18 cellular contexts compared by ENCODE assay signal in genomic region chr10:60706146-60706545, GRCh38.
DNase-seq lines count a peak whose midpoint lies in the region; ATAC-seq, FAIRE-seq and TF ChIP-seq lines count a peak whose summit lies in the region.
"Had no signal": no experiment of that assay in that cellular context is flagged by ENCODE, and none has a peak within 500 bp of the region (broad histone marks: within the 10 kb centered on the region; RNA-seq: fewer than 3 reads in every experiment).

No MANE protein-coding gene starts in this region.

- no peaks in the 10 kb centered on the region for H3K27me3 Mint-ChIP-seq in endothelial cell (ENCODE audit: unreplicated experiment)

- H3K4me3 ChIP-seq in HepG2 (replicated peaks in 1 of 3; ENCODE audit: insufficient read depth in 1 of 3, low read depth in 2 of 3, low read length in 3 of 3) (no peak overlapping the region), right lobe of liver (no peak overlapping the region)
- no peak overlapping the region for H3K4me3 ChIP-seq in effector memory CD4-positive, alpha-beta T cell (ENCODE audit: insufficient read depth, low read depth, low read length, poor library complexity, severe bottlenecking)

- H3K9ac ChIP-seq in HepG2 (ENCODE audit: insufficient read depth, low read depth, low read length): no peak overlapping the region

- no peaks in the 10 kb centered on the region for H4K20me1 ChIP-seq in HepG2 (ENCODE audit: insufficient read depth, low read length)

- no peaks in the 10 kb centered on the region for H3K36me3 Mint-ChIP-seq in endothelial cell (ENCODE audit: low read depth, unreplicated experiment)

- TF ChIP-seq CTCF in HepG2 (CRISPR knock-in tag; IDR thresholded peaks at IDR 0.05) (no peak), right lobe of liver (IDR thresholded peaks at IDR 0.05) (no peak), endothelial cell (IDR thresholded peaks at IDR 0.05; ENCODE audit: unreplicated experiment) (no peak)

- POLR2A ChIA-PET in HepG2 (lab: Yijun Ruan, JAX): no interaction called here

- no peak for TF ChIP-seq EP300 in HepG2 (IDR thresholded peaks at IDR 0.05; ENCODE audit: low read depth in 2 of 2, low read length in 2 of 2)
- TF ChIP-seq EP300 in HepG2 (CRISPR knock-in tag; IDR thresholded peaks at IDR 0.05; ENCODE audit: borderline replicate concordance): no peak

- no peaks in the 10 kb centered on the region for H3K79me2 ChIP-seq in HepG2 (ENCODE audit: insufficient read depth, low read length)

- WGBS in HepG2 (ENCODE audit: low lambda C conversion rate): 40% methylated on average over 1 of the region's 1 CpG
- 56% methylated on average over 1 of the region's 1 CpG for WGBS in right lobe of liver (ENCODE audit: insufficient coverage, low coverage, low lambda C conversion rate, missing lambda C conversion rate)

- no peak overlapping the region for H3K4me3 Mint-ChIP-seq in endothelial cell (ENCODE audit: unreplicated experiment)
- H3K4me3 Mint-ChIP-seq: B cell; CD8-positive, alpha-beta memory T cell; HFFc6 had no signal

- H3K4me1 ChIP-seq in HepG2 (ENCODE audit: insufficient read depth, low read length) (peaks cover 48% of the 10 kb centered on the region), right lobe of liver (no peaks in the 10 kb centered on the region)
- peaks cover 12% of the 10 kb centered on the region for H3K4me1 ChIP-seq in effector memory CD4-positive, alpha-beta T cell (ENCODE audit: control insufficient read depth, insufficient read depth, low read length, poor library complexity, severe bottlenecking)

- no peaks in the 10 kb centered on the region for H3K36me3 ChIP-seq in HepG2 (replicated peaks in 1 of 2; ENCODE audit: control insufficient read depth in 1 of 2, insufficient read depth in 2 of 2, low read length in 2 of 2)
- H3K36me3 ChIP-seq in right lobe of liver: no peaks in the 10 kb centered on the region
- no peaks in the 10 kb centered on the region for H3K36me3 ChIP-seq in effector memory CD4-positive, alpha-beta T cell (ENCODE audit: control insufficient read depth, insufficient read depth, low read length)

- peaks cover 4% of the 10 kb centered on the region for H3K4me1 Mint-ChIP-seq in endothelial cell (ENCODE audit: unreplicated experiment)

- BruUV-seq in HepG2 (replicated peaks; lab: Mats Ljungman, UMichigan): no TSS peak

- intact Hi-C loops in HepG2 (cut with micrococcal nuclease; ENCODE audit: unreplicated experiment) (no loop called here), right lobe of liver (cut with DNase I) (no loop called here)

- DNase-seq in HepG2 (ENCODE audit: low spot score): peak; percentile 14
- no peak for DNase-seq in right lobe of liver
- peak; percentile 61 for DNase-seq in NCI-H226
- DNase-seq in amniotic epithelial cell (ENCODE audit: low read depth): peak; percentile 26
- DNase-seq in effector memory CD4-positive, alpha-beta T cell: no peak
- DNase-seq in endothelial cell (ENCODE audit: low spot score): no peak
- DNase-seq: 8988T; CD8-positive, alpha-beta memory T cell; DMS53; GF-D8; HCEC 1CT; HFFc6; IMR-90 had no signal

- CTCF ChIA-PET in HepG2 (lab: Yijun Ruan, JAX; ENCODE audit: low intra/inter-chr PET ratio, low total read pairs): no interaction called here

- H3K27ac ChIP-seq in HepG2 (ENCODE audit: extremely low read length, insufficient read depth, low read length) (no peak overlapping the region), right lobe of liver (no peak overlapping the region)
- H3K27ac ChIP-seq in effector memory CD4-positive, alpha-beta T cell (ENCODE audit: insufficient read depth, low read length, poor library complexity, severe bottlenecking): no peak overlapping the region
- H3K27ac ChIP-seq: C4-2B had no signal

- no peak overlapping the region for H3K4me2 ChIP-seq in HepG2 (ENCODE audit: low read depth, low read length)

- H2AFZ ChIP-seq in HepG2 (ENCODE audit: low read length): no peak overlapping the region

- in situ Hi-C loops in HepG2 (cut with HindIII; ENCODE audit: extremely low pct_ligation_motif_present, low pct_unique_long_range_greater_than_20kb): no loop called here

- ATAC-seq in HepG2 (no peak), right lobe of liver (no peak), GM19328 (IDR thresholded peaks at IDR 0.05; ENCODE audit: unreplicated experiment) (no peak)

- H3K9me3 ChIP-seq in HepG2 (ENCODE audit: low read length): 0 out of 2 replicates have a peak, but pooled peaks cover 6% of the 10 kb centered on the region
- no peaks in the 10 kb centered on the region for H3K9me3 ChIP-seq in right lobe of liver
- H3K9me3 ChIP-seq in effector memory CD4-positive, alpha-beta T cell (ENCODE audit: control insufficient read depth, low read length): no peaks in the 10 kb centered on the region

- H3K27me3 ChIP-seq in HepG2 (ENCODE audit: control insufficient read depth in 1 of 2, insufficient read depth in 2 of 2, low read length in 2 of 2) (no peaks in the 10 kb centered on the region), right lobe of liver (no peaks in the 10 kb centered on the region)
- H3K27me3 ChIP-seq in effector memory CD4-positive, alpha-beta T cell (replicated peaks; ENCODE audit: control insufficient read depth, insufficient read depth, low read length, poor library complexity, severe bottlenecking): no peaks in the 10 kb centered on the region

- no peak for FAIRE-seq in HepG2 (lab: Jason Lieb, UNC)
- FAIRE-seq: GM19239, H1 had no signal

- H3K27ac Mint-ChIP-seq in endothelial cell (ENCODE audit: unreplicated experiment): no peak overlapping the region
- H3K27ac Mint-ChIP-seq: B cell, HFFc6 had no signal

- TF ChIP-seq POLR2A in HepG2 (IDR thresholded peaks at IDR 0.05; ENCODE audit: insufficient read depth in 1 of 2, low read depth in 2 of 2, low read length in 2 of 2) (no peak), right lobe of liver (IDR thresholded peaks at IDR 0.05) (no peak)

- no peaks in the 10 kb centered on the region for H3K9me3 Mint-ChIP-seq in endothelial cell (ENCODE audit: unreplicated experiment)
- H3K9me3 Mint-ChIP-seq: CD8-positive, alpha-beta memory T cell; HFFc6 had no signal

- TF ChIP-seq RAD21 in HepG2 (CRISPR knock-in tag; IDR thresholded peaks at IDR 0.05): no peak

TF ChIP-seq in HepG2, 621 proteins besides CTCF, POLR2A, EP300 and RAD21:
- TF ChIP-seq ZNF770 (CRISPR knock-in tag; IDR thresholded peaks at IDR 0.05) (no peak), MYC (CRISPR knock-in tag; IDR thresholded peaks at IDR 0.05; ENCODE audit: borderline replicate concordance) (no peak), FOXM1 (CRISPR knock-in tag; IDR thresholded peaks at IDR 0.05) (no peak), FOXO4 (CRISPR knock-in tag; conservative IDR thresholded peaks at IDR 0.05) (no peak)

Comparison
In these comparisons a context has a peak if more than half of its experiments do, and no peak if none do; other contexts are left out.
1. DNase-seq: peak in HepG2 (single experiment), NCI-H226 (single experiment) and amniotic epithelial cell (single experiment); none in right lobe of liver (0 of 3), effector memory CD4-positive, alpha-beta T cell (0 of 3) and endothelial cell (single experiment).